11 cellular contexts compared by ENCODE assay signal in the genomic region with DNA sequence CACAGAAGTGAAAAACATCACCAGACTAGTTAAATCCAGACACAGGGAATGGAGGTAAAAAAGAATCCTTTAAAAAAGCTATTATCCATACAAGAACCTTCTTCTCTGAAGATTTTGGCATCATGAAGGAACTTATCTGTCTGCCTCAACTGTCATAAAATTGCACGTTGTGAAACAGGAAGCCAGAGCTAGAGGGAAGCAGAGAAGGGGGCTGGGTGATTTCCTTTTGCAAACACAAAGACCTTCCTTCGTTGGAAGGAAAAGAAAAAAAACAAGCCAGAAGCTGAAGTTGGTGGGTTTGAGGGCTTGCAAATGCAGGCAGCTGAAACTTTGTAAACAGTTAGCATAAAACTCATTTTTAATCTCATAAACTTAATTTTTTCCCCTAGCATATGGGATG.
DNase-seq lines count a peak whose midpoint lies in the region; ATAC-seq lines count a peak whose summit lies in the region.
"Had no signal": no experiment of that assay in that cellular context is flagged by ENCODE, and none has a peak within 500 bp of the region (broad histone marks: within the 10 kb centered on the region; RNA-seq: fewer than 3 reads in every experiment).

No MANE protein-coding gene starts in this region.

- H3K4me3 Mint-ChIP-seq in CD4-positive, alpha-beta memory T cell: peak overlapping the region in 7 of 8 donors; percentile 8 to 74 (median 38)
- peak overlapping the region; percentile 38 for H3K4me3 Mint-ChIP-seq in T-helper 2 cell treated with Interferon-gamma antibody and Interleukin-4, amounts not matched to agents 5 μg/mL and 100 μg/mL, for 36 hours
- H3K4me3 Mint-ChIP-seq in naive B cell: peak overlapping the region in 6 of 8 donors; percentile 18 to 60 (median 35)

- H3K27ac ChIP-seq in CD4-positive, alpha-beta memory T cell (ENCODE audit: low read depth, low read length): no peak overlapping the region
- H3K27ac ChIP-seq: breast epithelium had no signal

- H3K36me3 ChIP-seq in CD4-positive, alpha-beta memory T cell (ENCODE audit: insufficient read depth, low read length): no peaks in the 10 kb centered on the region
- H3K36me3 ChIP-seq: breast epithelium had no signal

- intact Hi-C loops in CD4-positive, alpha-beta memory T cell (cut with micrococcal nuclease): no loop called here
- intact Hi-C loops in Right ventricle myocardium superior (cut with DNase I): no loop called here

- H3K27ac Mint-ChIP-seq in CD4-positive, alpha-beta memory T cell: peak overlapping the region in 6 of 7 donors; percentile 5 to 76 (median 39)
- H3K27ac Mint-ChIP-seq in T-helper 2 cell treated with Interferon-gamma antibody and Interleukin-4, amounts not matched to agents 5 μg/mL and 100 μg/mL, for 36 hours: peak overlapping the region; percentile 50
- peak overlapping the region in 3 of 6 donors; percentile 9 to 74 (median 63) for H3K27ac Mint-ChIP-seq in naive B cell

- H3K4me1 ChIP-seq in CD4-positive, alpha-beta memory T cell (ENCODE audit: insufficient read depth, low read length): peaks cover 23% of the 10 kb centered on the region
- H3K4me1 ChIP-seq: breast epithelium had no signal

- no peaks in the 10 kb centered on the region for H3K36me3 Mint-ChIP-seq in CD4-positive, alpha-beta memory T cell
- peaks cover 5% of the 10 kb centered on the region for H3K36me3 Mint-ChIP-seq in T-helper 2 cell treated with Interferon-gamma antibody and Interleukin-4, amounts not matched to agents 5 μg/mL and 100 μg/mL, for 36 hours (ENCODE audit: low read depth)
- H3K36me3 Mint-ChIP-seq in naive B cell: peaks cover 6 to 18% of the 10 kb centered on the region in 2 donors

- peaks cover 16 to 30% (median 23%) of the 10 kb centered on the region in 4 donors for H3K4me1 Mint-ChIP-seq in CD4-positive, alpha-beta memory T cell
- H3K4me1 Mint-ChIP-seq in T-helper 2 cell treated with Interferon-gamma antibody and Interleukin-4, amounts not matched to agents 5 μg/mL and 100 μg/mL, for 36 hours (ENCODE audit: low read depth): peaks cover 20% of the 10 kb centered on the region
- H3K4me1 Mint-ChIP-seq in naive B cell: peaks cover 14 to 40% (median 26%) of the 10 kb centered on the region in 3 donors

- ATAC-seq in naive B cell (ENCODE audit: low read depth in 2 of 2) (peak in 1 of 2 donors; percentile 41), Right ventricle myocardium superior (ENCODE audit: poor library complexity) (no peak)
- ATAC-seq: left colon had no signal

- no peaks in the 10 kb centered on the region for H3K9me3 ChIP-seq in CD4-positive, alpha-beta memory T cell (ENCODE audit: control insufficient read depth in 1 of 2, low read length in 2 of 2)
- H3K9me3 ChIP-seq: breast epithelium had no signal

- H3K4me3 ChIP-seq in CD4-positive, alpha-beta memory T cell (ENCODE audit: low read length in 2 of 2): no peak overlapping the region
- H3K4me3 ChIP-seq: breast epithelium had no signal

- POLR2A ChIA-PET in CD4-positive, alpha-beta memory T cell (lab: Charles Lee; ENCODE audit: partially characterized antibody): no interaction called here

- CTCF ChIA-PET in CD4-positive, alpha-beta memory T cell (lab: Charles Lee; ENCODE audit: partially characterized antibody): interaction anchor here (1.1 to 4.7 kb wide), 4 partner anchors 12 to 227 kb away, joined by 3 to 52 read pairs (median 8); no protein-coding TSS in a partner anchor

- H3K27me3 ChIP-seq in CD4-positive, alpha-beta memory T cell (ENCODE audit: insufficient read depth, low read length): no peaks in the 10 kb centered on the region
- H3K27me3 ChIP-seq: breast epithelium had no signal

- H3K9me3 Mint-ChIP-seq in CD4-positive, alpha-beta memory T cell: peaks cover 0 to 3% (median 0%) of the 10 kb centered on the region in 8 donors
- H3K9me3 Mint-ChIP-seq in T-helper 2 cell treated with Interferon-gamma antibody and Interleukin-4, amounts not matched to agents 5 μg/mL and 100 μg/mL, for 36 hours: peaks cover 4% of the 10 kb centered on the region
- peaks cover 3 to 11% (median 5%) of the 10 kb centered on the region in 7 donors for H3K9me3 Mint-ChIP-seq in naive B cell

- H3K27me3 Mint-ChIP-seq in CD4-positive, alpha-beta memory T cell: peaks cover 5 to 10% of the 10 kb centered on the region in 2 donors
- no peaks in the 10 kb centered on the region for H3K27me3 Mint-ChIP-seq in T-helper 2 cell treated with Interferon-gamma antibody and Interleukin-4, amounts not matched to agents 5 μg/mL and 100 μg/mL, for 36 hours (ENCODE audit: low read depth)
- H3K27me3 Mint-ChIP-seq in naive B cell: peaks cover 3 to 8% (median 5%) of the 10 kb centered on the region in 3 donors

- DNase-seq in CD4-positive, alpha-beta memory T cell: peak in 1 of 5 donors; percentile 7
- DNase-seq in KG1 (lab: John Stamatoyannopoulos, UW): peak; percentile 60
- DNase-seq in T-helper 2 cell treated with Interferon-gamma antibody and Interleukin-4, amounts not matched to agents 5 μg/mL and 100 μg/mL, for 36 hours (ENCODE audit: low spot score): no peak
- no peak for DNase-seq in naive B cell
- no peak for DNase-seq in NCI-H2029 (lab: John Stamatoyannopoulos, UW)
- no peak for DNase-seq in Right ventricle myocardium superior
- no peak for DNase-seq in HUDEP-2 (lab: John Stamatoyannopoulos, UW; ENCODE audit: unreplicated experiment in 76 of 76)
- DNase-seq: glutamatergic neuron, left colon, NCI-H510A had no signal
